Comparison of ENCODE assay signal across 1 cellular context in the genomic region with DNA sequence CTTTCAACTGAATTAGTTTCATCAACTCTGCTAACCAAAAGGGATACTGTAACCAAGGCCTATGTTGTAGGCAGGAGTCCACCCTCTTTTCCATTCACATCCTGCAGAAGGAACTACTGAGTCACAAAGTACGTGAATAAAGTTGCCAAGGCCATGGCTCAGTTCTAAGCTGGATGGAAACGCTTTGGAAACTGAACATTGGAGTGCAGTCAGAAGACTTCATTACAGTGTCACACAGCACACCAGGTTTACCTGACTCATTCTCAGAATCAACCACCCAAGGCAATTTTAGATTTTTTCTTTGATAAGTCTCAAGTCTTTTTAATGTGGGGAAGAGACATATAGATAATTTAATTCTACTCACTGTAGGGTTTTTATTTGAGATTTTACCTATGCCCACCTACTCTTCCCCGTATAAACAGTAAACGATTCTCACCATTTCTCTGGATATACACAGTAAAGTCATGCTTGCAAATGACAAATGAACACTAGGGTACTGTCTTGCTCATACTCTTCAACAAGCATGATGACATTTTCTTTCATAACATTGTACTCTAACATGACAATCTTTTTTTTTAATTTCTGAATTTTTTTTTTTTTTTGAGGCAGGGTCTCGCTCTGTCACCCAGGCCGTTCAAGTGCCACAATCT.
TF ChIP-seq lines count a peak whose summit lies in the region.

No MANE protein-coding gene starts in this region.

TF ChIP-seq in A549, 52 proteins besides CTCF, POLR2A, EP300 and RAD21 (continued from another document):
- TF ChIP-seq, protein P1, sequence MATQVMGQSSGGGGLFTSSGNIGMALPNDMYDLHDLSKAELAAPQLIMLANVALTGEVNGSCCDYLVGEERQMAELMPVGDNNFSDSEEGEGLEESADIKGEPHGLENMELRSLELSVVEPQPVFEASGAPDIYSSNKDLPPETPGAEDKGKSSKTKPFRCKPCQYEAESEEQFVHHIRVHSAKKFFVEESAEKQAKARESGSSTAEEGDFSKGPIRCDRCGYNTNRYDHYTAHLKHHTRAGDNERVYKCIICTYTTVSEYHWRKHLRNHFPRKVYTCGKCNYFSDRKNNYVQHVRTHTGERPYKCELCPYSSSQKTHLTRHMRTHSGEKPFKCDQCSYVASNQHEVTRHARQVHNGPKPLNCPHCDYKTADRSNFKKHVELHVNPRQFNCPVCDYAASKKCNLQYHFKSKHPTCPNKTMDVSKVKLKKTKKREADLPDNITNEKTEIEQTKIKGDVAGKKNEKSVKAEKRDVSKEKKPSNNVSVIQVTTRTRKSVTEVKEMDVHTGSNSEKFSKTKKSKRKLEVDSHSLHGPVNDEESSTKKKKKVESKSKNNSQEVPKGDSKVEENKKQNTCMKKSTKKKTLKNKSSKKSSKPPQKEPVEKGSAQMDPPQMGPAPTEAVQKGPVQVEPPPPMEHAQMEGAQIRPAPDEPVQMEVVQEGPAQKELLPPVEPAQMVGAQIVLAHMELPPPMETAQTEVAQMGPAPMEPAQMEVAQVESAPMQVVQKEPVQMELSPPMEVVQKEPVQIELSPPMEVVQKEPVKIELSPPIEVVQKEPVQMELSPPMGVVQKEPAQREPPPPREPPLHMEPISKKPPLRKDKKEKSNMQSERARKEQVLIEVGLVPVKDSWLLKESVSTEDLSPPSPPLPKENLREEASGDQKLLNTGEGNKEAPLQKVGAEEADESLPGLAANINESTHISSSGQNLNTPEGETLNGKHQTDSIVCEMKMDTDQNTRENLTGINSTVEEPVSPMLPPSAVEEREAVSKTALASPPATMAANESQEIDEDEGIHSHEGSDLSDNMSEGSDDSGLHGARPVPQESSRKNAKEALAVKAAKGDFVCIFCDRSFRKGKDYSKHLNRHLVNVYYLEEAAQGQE (IDR thresholded peaks at IDR 0.05): no peak
- no peak for TF ChIP-seq HOXB5 (CRISPR knock-in tag; IDR thresholded peaks at IDR 0.05)
- TF ChIP-seq FOSL2 (IDR thresholded peaks at IDR 0.05): no peak
- no peak for TF ChIP-seq FOSL2 (CRISPR knock-in tag; IDR thresholded peaks at IDR 0.05)
- TF ChIP-seq MAZ (IDR thresholded peaks at IDR 0.05; ENCODE audit: borderline replicate concordance, low read depth, low read length): no peak
- no peak for TF ChIP-seq ZC3H11A (IDR thresholded peaks at IDR 0.05)
- TF ChIP-seq, protein P2, sequence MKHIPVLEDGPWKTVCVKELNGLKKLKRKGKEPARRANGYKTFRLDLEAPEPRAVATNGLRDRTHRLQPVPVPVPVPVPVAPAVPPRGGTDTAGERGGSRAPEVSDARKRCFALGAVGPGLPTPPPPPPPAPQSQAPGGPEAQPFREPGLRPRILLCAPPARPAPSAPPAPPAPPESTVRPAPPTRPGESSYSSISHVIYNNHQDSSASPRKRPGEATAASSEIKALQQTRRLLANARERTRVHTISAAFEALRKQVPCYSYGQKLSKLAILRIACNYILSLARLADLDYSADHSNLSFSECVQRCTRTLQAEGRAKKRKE (CRISPR knock-in tag; IDR thresholded peaks at IDR 0.05; ENCODE audit: low read depth): no peak
- TF ChIP-seq FOXS1 (CRISPR knock-in tag; IDR thresholded peaks at IDR 0.05): no peak
- TF ChIP-seq, protein P3, sequence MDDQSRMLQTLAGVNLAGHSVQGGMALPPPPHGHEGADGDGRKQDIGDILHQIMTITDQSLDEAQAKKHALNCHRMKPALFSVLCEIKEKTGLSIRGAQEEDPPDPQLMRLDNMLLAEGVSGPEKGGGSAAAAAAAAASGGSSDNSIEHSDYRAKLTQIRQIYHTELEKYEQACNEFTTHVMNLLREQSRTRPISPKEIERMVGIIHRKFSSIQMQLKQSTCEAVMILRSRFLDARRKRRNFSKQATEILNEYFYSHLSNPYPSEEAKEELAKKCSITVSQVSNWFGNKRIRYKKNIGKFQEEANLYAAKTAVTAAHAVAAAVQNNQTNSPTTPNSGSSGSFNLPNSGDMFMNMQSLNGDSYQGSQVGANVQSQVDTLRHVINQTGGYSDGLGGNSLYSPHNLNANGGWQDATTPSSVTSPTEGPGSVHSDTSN (IDR thresholded peaks at IDR 0.05): no peak
- no peak for TF ChIP-seq HOXA7 (CRISPR knock-in tag; IDR thresholded peaks at IDR 0.05)
- no peak for TF ChIP-seq KDM1A (IDR thresholded peaks at IDR 0.05; ENCODE audit: low read depth)
- TF ChIP-seq ZFP36 (IDR thresholded peaks at IDR 0.05; ENCODE audit: borderline replicate concordance, partially characterized antibody): no peak
- TF ChIP-seq PHF8 (IDR thresholded peaks at IDR 0.05; ENCODE audit: borderline replicate concordance, low read depth): no peak
- TF ChIP-seq CBX2 (IDR thresholded peaks at IDR 0.05; ENCODE audit: borderline replicate concordance, low read depth): no peak
- TF ChIP-seq KDM5A (IDR thresholded peaks at IDR 0.05): no peak
